ENCODE assay signal across 10 cellular contexts in the genomic region with DNA sequence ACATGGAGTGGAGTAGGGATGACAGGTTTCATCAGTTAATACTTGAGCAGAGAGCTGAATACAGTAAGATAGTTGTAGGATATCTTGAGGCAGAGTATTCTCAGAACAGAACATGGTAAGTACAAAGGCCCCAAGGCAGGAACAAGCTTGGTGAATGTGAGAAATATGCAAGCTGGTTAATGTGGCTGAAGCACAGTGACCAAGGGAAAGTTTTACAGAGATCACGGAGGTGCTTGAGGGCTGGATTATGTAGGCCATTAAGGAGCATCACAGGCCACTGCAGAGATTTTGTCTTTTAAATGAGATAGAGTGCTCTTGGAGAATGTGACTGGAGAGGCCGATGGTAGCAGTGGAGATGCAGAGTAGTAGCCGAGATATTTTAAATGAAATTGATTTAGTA. TPM values are rescaled to one million over a fixed set of nuclear protein-coding genes. Genes with fewer than 3 reads are reported as not detected.
A peak's percentile ranks its signal among the peaks of the same experiment; 100 is the strongest.
DNase-seq lines count a peak whose midpoint lies in the region; ATAC-seq and TF ChIP-seq lines count a peak whose summit lies in the region.
"Had no signal": no experiment of that assay in that cellular context is flagged by ENCODE, and none has a peak within 500 bp of the region (broad histone marks: within the 10 kb centered on the region; RNA-seq: fewer than 3 reads in every experiment).

No MANE protein-coding gene starts in this region.

- H3K79me2 ChIP-seq in MM.1S (ENCODE audit: low read length) = peaks cover 64% of the 10 kb centered on the region

- no peaks in the 10 kb centered on the region for H3K9me2 ChIP-seq in MM.1S (replicated peaks; ENCODE audit: insufficient read depth, low read length)

- H3K36me3 ChIP-seq in MM.1S (replicated peaks; ENCODE audit: insufficient read depth, low read length) (no peaks in the 10 kb centered on the region), colonic mucosa (no peaks in the 10 kb centered on the region)

- H3K27ac ChIP-seq in MM.1S (ENCODE audit: low read length) (no peak overlapping the region), colonic mucosa (peak overlapping the region; percentile 2)

- no peak overlapping the region for H2AFZ ChIP-seq in MM.1S (ENCODE audit: low read length)

- H3F3A ChIP-seq in MM.1S (ENCODE audit: insufficient read depth, low read length) = peaks cover 22% of the 10 kb centered on the region

- H3K9me3 ChIP-seq in MM.1S (replicated peaks; ENCODE audit: insufficient read depth, low read length) (no peaks in the 10 kb centered on the region), colonic mucosa (no peaks in the 10 kb centered on the region)
- H3K9me3 ChIP-seq: mucosa of descending colon had no signal

- no peak for TF ChIP-seq CTCF in MM.1S (IDR thresholded peaks at IDR 0.05; ENCODE audit: low read length)
- no peak for TF ChIP-seq CTCF in colonic mucosa (IDR thresholded peaks at IDR 0.05)
- TF ChIP-seq CTCF in omental fat pad (IDR thresholded peaks at IDR 0.05) = no peak

- peaks cover 27% of the 10 kb centered on the region for H3K4me1 ChIP-seq in MM.1S (ENCODE audit: low read length)
- peaks cover 11% of the 10 kb centered on the region for H3K4me1 ChIP-seq in colonic mucosa

- ATAC-seq in omental fat pad (ENCODE audit: low FRiP score) = no peak
- no peak for ATAC-seq in HG02571 (IDR thresholded peaks at IDR 0.05; ENCODE audit: unreplicated experiment)
- no peak for ATAC-seq in HG03457 (IDR thresholded peaks at IDR 0.05; ENCODE audit: unreplicated experiment)
- ATAC-seq: mucosa of descending colon had no signal

- H4K20me1 ChIP-seq in MM.1S (ENCODE audit: insufficient read depth, low read length) = no peaks in the 10 kb centered on the region

- H3K9ac ChIP-seq in MM.1S (ENCODE audit: low read length) = no peak overlapping the region
- no peak overlapping the region for H3K9ac ChIP-seq in colonic mucosa (ENCODE audit: low read depth in 2 of 2, low read length in 2 of 2)

- DNase-seq in EH (ENCODE audit: low read depth) (peak; percentile 20), MM.1S (peak; percentile 5), colonic mucosa (peak; percentile 18), omental fat pad (ENCODE audit: low spot score) (peak; percentile 14), HuH-7.5 (ENCODE audit: low spot score) (no peak), DMS114 treated with DMSO at 0.1 percent for 48 hours (lab: John Stamatoyannopoulos, UW; ENCODE audit: unreplicated experiment) (no peak)
- DNase-seq: caudate nucleus had no signal

- intact Hi-C loops in colonic mucosa (cut with DNase I) = no loop called here

- H3K4me2 ChIP-seq in MM.1S (ENCODE audit: low read depth, low read length) = peak overlapping the region; percentile 85; the same call in 1 of the 2 replicates

- no peak overlapping the region for H3K4me3 ChIP-seq in MM.1S (ENCODE audit: low read length)
- no peak overlapping the region for H3K4me3 ChIP-seq in colonic mucosa
- H3K4me3 ChIP-seq: mucosa of descending colon had no signal

- H3K27me3 ChIP-seq in MM.1S (replicated peaks; ENCODE audit: insufficient read depth, low read length) = no peaks in the 10 kb centered on the region
- H3K27me3 ChIP-seq in colonic mucosa = no peaks in the 10 kb centered on the region

RNA-seq across cellular contexts. Expression of gene BOLA1, which starts 54.0 kb away (rescaled TPM):
- total RNA-seq in colonic mucosa = 10 to 100 TPM; 12.8 to 21.1 TPM
- 10 to 100 TPM; 11.5 to 28.8 (median 25.5) TPM for total RNA-seq in omental fat pad

Comparison
In these comparisons a context has a peak if more than half of its experiments do, and no peak if none do; other contexts are left out.
1. DNase-seq: peak in EH (single experiment), MM.1S (single experiment), colonic mucosa (single experiment) and omental fat pad (single experiment); none in HuH-7.5 (single experiment) and DMS114 treated with DMSO at 0.1 percent for 48 hours (single experiment).